ENCODE assay signal across 18 cellular contexts in genomic region chr17:918102-918740, GRCh38.
DNase-seq lines count a peak whose midpoint lies in the region; ATAC-seq and TF ChIP-seq lines count a peak whose summit lies in the region.
"Had no signal": no experiment of that assay in that cellular context is flagged by ENCODE, and none has a peak within 500 bp of the region (broad histone marks: within the 10 kb centered on the region; RNA-seq: fewer than 3 reads in every experiment).

No MANE protein-coding gene starts in this region.

- H3K4me3 ChIP-seq in MM.1S (ENCODE audit: low read length), result 0 out of 2 replicates have a peak overlapping the region, but pooled peaks have one; percentile 23
- no peak overlapping the region for H3K4me3 ChIP-seq in muscle layer of duodenum (ENCODE audit: low read depth in 1 of 2, low read length in 2 of 2)
- no peak overlapping the region for H3K4me3 ChIP-seq in upper lobe of right lung
- H3K4me3 ChIP-seq: K562, Peyer's patch had no signal

- H3K9me3 Mint-ChIP-seq in endothelial cell (ENCODE audit: unreplicated experiment), result no peaks in the 10 kb centered on the region
- H3K9me3 Mint-ChIP-seq: activated T-helper 2 cell treated with anti-CD3 and anti-CD28 coated beads, Interferon-gamma antibody, Interleukin-2, Interleukin-4, amounts not matched to agents 10 μg/mL and 5 μg/mL and 100 μg/mL, durations not matched to agents 14 hours and 24 hours and 36 hours; stimulated activated memory B cell treated with anti-CD40 and anti-IgM and Interleukin-4, amounts not matched to agents 10 μg/mL and 1 μg/mL and 100 μg/mL, for 72 hours; T-helper 1 cell treated with Interleukin-12 subunit alpha and Interleukin-12 subunit beta and Interleukin-4 antibody, amounts not matched to agents 30 μg/mL and 1 μg/mL, for 36 hours had no signal

- no peaks in the 10 kb centered on the region for H3K36me3 ChIP-seq in MM.1S (replicated peaks; ENCODE audit: insufficient read depth, low read length)
- no peaks in the 10 kb centered on the region for H3K36me3 ChIP-seq in muscle layer of duodenum (ENCODE audit: control insufficient read depth in 1 of 2, insufficient read depth in 2 of 2, low read length in 2 of 2)
- no peaks in the 10 kb centered on the region for H3K36me3 ChIP-seq in upper lobe of right lung
- H3K36me3 ChIP-seq: Peyer's patch had no signal

- no peaks in the 10 kb centered on the region for H3K4me1 ChIP-seq in MM.1S (ENCODE audit: low read length)
- H3K4me1 ChIP-seq in muscle layer of duodenum (ENCODE audit: control insufficient read depth in 1 of 2, insufficient read depth in 2 of 2, low read length in 2 of 2), result peaks cover 0 to 23% of the 10 kb centered on the region in 2 donors
- peaks cover 10% of the 10 kb centered on the region for H3K4me1 ChIP-seq in upper lobe of right lung

- no peaks in the 10 kb centered on the region for H3K9me2 ChIP-seq in MM.1S (replicated peaks; ENCODE audit: insufficient read depth, low read length)

- no peak overlapping the region for H2AFZ ChIP-seq in MM.1S (ENCODE audit: low read length)

- peak overlapping the region; percentile 40; the same call in 1 of the 2 replicates for H3K4me2 ChIP-seq in MM.1S (ENCODE audit: low read depth, low read length)

- peaks cover 15% of the 10 kb centered on the region for H3K27me3 Mint-ChIP-seq in endothelial cell (ENCODE audit: unreplicated experiment)

- no peaks in the 10 kb centered on the region for H3F3A ChIP-seq in MM.1S (ENCODE audit: insufficient read depth, low read length)

- H3K9me3 ChIP-seq in MM.1S (replicated peaks; ENCODE audit: insufficient read depth, low read length), result no peaks in the 10 kb centered on the region
- H3K9me3 ChIP-seq in muscle layer of duodenum (ENCODE audit: control insufficient read depth in 1 of 2, low read length in 2 of 2), result no peaks in the 10 kb centered on the region
- H3K9me3 ChIP-seq in upper lobe of right lung, result no peaks in the 10 kb centered on the region
- H3K9me3 ChIP-seq: Peyer's patch had no signal

- H3K4me3 Mint-ChIP-seq in endothelial cell (ENCODE audit: unreplicated experiment), result no peak overlapping the region
- H3K4me3 Mint-ChIP-seq: stimulated activated memory B cell treated with anti-CD40 and anti-IgM and Interleukin-4, amounts not matched to agents 10 μg/mL and 1 μg/mL and 100 μg/mL, for 72 hours; T-helper 1 cell treated with Interleukin-12 subunit alpha and Interleukin-12 subunit beta and Interleukin-4 antibody, amounts not matched to agents 30 μg/mL and 1 μg/mL, for 36 hours had no signal

- no peaks in the 10 kb centered on the region for H4K20me1 ChIP-seq in MM.1S (ENCODE audit: insufficient read depth, low read length)

- no peak overlapping the region for H3K27ac Mint-ChIP-seq in endothelial cell (ENCODE audit: unreplicated experiment)
- H3K27ac Mint-ChIP-seq: activated T-helper 2 cell treated with anti-CD3 and anti-CD28 coated beads, Interferon-gamma antibody, Interleukin-2, Interleukin-4, amounts not matched to agents 10 μg/mL and 5 μg/mL and 100 μg/mL, durations not matched to agents 14 hours and 24 hours and 36 hours; stimulated activated memory B cell treated with anti-CD40 and anti-IgM and Interleukin-4, amounts not matched to agents 10 μg/mL and 1 μg/mL and 100 μg/mL, for 72 hours; T-helper 1 cell treated with Interleukin-12 subunit alpha and Interleukin-12 subunit beta and Interleukin-4 antibody, amounts not matched to agents 30 μg/mL and 1 μg/mL, for 36 hours had no signal

- no peak for ATAC-seq in upper lobe of right lung
- ATAC-seq in GM19455 (IDR thresholded peaks at IDR 0.05; ENCODE audit: unreplicated experiment), result no peak
- ATAC-seq: K562; stimulated activated memory B cell treated with anti-CD40 and anti-IgM and Interleukin-4, amounts not matched to agents 10 μg/mL and 1 μg/mL and 100 μg/mL, for 72 hours had no signal

- peaks cover 30% of the 10 kb centered on the region for H3K36me3 Mint-ChIP-seq in endothelial cell (ENCODE audit: low read depth, unreplicated experiment)
- H3K36me3 Mint-ChIP-seq: stimulated activated memory B cell treated with anti-CD40 and anti-IgM and Interleukin-4, amounts not matched to agents 10 μg/mL and 1 μg/mL and 100 μg/mL, for 72 hours had no signal

- H3K27me3 ChIP-seq in MM.1S (replicated peaks; ENCODE audit: insufficient read depth, low read length) (peaks cover 96% of the 10 kb centered on the region), muscle layer of duodenum (ENCODE audit: low read depth, low read length) (no peaks in the 10 kb centered on the region), upper lobe of right lung (no peaks in the 10 kb centered on the region)
- H3K27me3 ChIP-seq: Peyer's patch had no signal

- H3K9ac ChIP-seq in MM.1S (ENCODE audit: low read length), result no peak overlapping the region

- TF ChIP-seq CTCF in MM.1S (IDR thresholded peaks at IDR 0.05; ENCODE audit: low read length) (no peak), upper lobe of right lung (IDR thresholded peaks at IDR 0.05) (no peak), endothelial cell (IDR thresholded peaks at IDR 0.05; ENCODE audit: unreplicated experiment) (no peak)

- H3K27ac ChIP-seq in MM.1S (ENCODE audit: low read length) (no peak overlapping the region), muscle layer of duodenum (ENCODE audit: low read length) (peak overlapping the region; percentile 51), upper lobe of right lung (peak overlapping the region; percentile 75)

- intact Hi-C loops in upper lobe of right lung (cut with DNase I), result no loop called here

- H3K79me2 ChIP-seq in MM.1S (ENCODE audit: low read length), result no peaks in the 10 kb centered on the region

- peaks cover 7% of the 10 kb centered on the region for H3K4me1 Mint-ChIP-seq in endothelial cell (ENCODE audit: unreplicated experiment)
- H3K4me1 Mint-ChIP-seq: stimulated activated memory B cell treated with anti-CD40 and anti-IgM and Interleukin-4, amounts not matched to agents 10 μg/mL and 1 μg/mL and 100 μg/mL, for 72 hours had no signal

- DNase-seq in MM.1S (no peak), fibroblast of peridontal ligament (ENCODE audit: extremely low read depth) (peak; percentile 38), upper lobe of right lung (no peak), globus pallidus (ENCODE audit: low spot score) (no peak), endothelial cell (ENCODE audit: low spot score) (no peak)
- DNase-seq: activated CD4-positive, alpha-beta T cell treated with anti-CD3 and anti-CD28 coated beads, Interleukin-2, amount 50 U/mL, for 1 hour; effector CD4-positive, alpha-beta T cell; head of caudate nucleus; NCI-H1417 treated with DMSO at 0.1 percent for 48 hours; NCI-H524; Peyer's patch; stimulated activated CD4-positive, alpha-beta T cell treated with anti-CD3 and anti-CD28 coated beads, Interleukin-4, amount 100 ng/mL, for 24 hours had no signal
